8 cellular contexts compared by ENCODE assay signal in genomic region chr2:105294844-105295481, GRCh38. TPM values are rescaled to one million over a fixed set of nuclear protein-coding genes. Genes with fewer than 3 reads are reported as not detected.
A peak's percentile ranks its signal among the peaks of the same experiment; 100 is the strongest.
DNase-seq lines count a peak whose midpoint lies in the region; ATAC-seq and TF ChIP-seq lines count a peak whose summit lies in the region.

No MANE protein-coding gene starts in this region.

- peak overlapping the region; percentile 45 for H3K9ac ChIP-seq in NT2/D1 (ENCODE audit: insufficient read length, low read depth)

- TF ChIP-seq CTCF in MCF 10A (IDR thresholded peaks at IDR 0.05; ENCODE audit: unreplicated experiment), result peak; percentile 48
- TF ChIP-seq CTCF in stomach (IDR thresholded peaks at IDR 0.05), result peak in 5 of 7 experiments; percentile 15 to 60 (median 40)

- H3K4me1 ChIP-seq in NT2/D1 (ENCODE audit: insufficient read depth, insufficient read length), result no peaks in the 10 kb centered on the region
- H3K4me1 ChIP-seq in stomach, result peaks cover 12 to 36% (median 27%) of the 10 kb centered on the region in 4 donors

- intact Hi-C loops in MCF 10A (cut with micrococcal nuclease), result loop anchor here (1.0 kb wide), 2 partner anchors 181 to 226 kb away; no protein-coding TSS in a partner anchor
- intact Hi-C loops in stomach (cut with DNase I; ENCODE audit: low total_unique reads), result no loop called here

- peaks cover 14% of the 10 kb centered on the region for H3K4me1 Mint-ChIP-seq in MCF 10A (ENCODE audit: insufficient read depth, unreplicated experiment)

- no peak overlapping the region for H3K4me3 Mint-ChIP-seq in MCF 10A (ENCODE audit: unreplicated experiment)

- no peak for TF ChIP-seq EP300 in stomach (IDR thresholded peaks at IDR 0.05)

- H3K27ac Mint-ChIP-seq in MCF 10A (ENCODE audit: low read depth, unreplicated experiment), result no peak overlapping the region

- ATAC-seq in HG02623 (IDR thresholded peaks at IDR 0.05; ENCODE audit: unreplicated experiment), result peak; percentile 53
- ATAC-seq in HG02981 (IDR thresholded peaks at IDR 0.05; ENCODE audit: unreplicated experiment), result no peak

- H3K36me3 ChIP-seq in NT2/D1 (ENCODE audit: insufficient read depth, insufficient read length, low read length), result peaks cover 29% of the 10 kb centered on the region
- H3K36me3 ChIP-seq in stomach, result peaks cover 25 to 92% (median 83%) of the 10 kb centered on the region in 4 donors

- 25 to 29% (median 28%) methylated on average over 5 of the region's 5 CpGs for WGBS in stomach, 5 donors

- no peaks in the 10 kb centered on the region for H3K27me3 Mint-ChIP-seq in MCF 10A (ENCODE audit: insufficient read depth, unreplicated experiment)

- peak overlapping the region; percentile 71 to 97 (median 80) for H3K27ac ChIP-seq in stomach

- H3K9me3 ChIP-seq in NT2/D1 (ENCODE audit: insufficient read depth, low read length) (no peaks in the 10 kb centered on the region), stomach (no peaks in the 10 kb centered on the region)

- no TSS peak for BruUV-seq in MCF 10A (replicated peaks; lab: Mats Ljungman, UMichigan)

- DNase-seq in DMS79 treated with DMSO at 0.1 percent for 48 hours (lab: John Stamatoyannopoulos, UW), result peak; percentile 6
- no peak for DNase-seq in DMS79 (lab: John Stamatoyannopoulos, UW)
- DNase-seq in NT2/D1 (ENCODE audit: low read depth, low spot score), result peak; percentile 74
- peak; percentile 60 for DNase-seq in MCF 10A (ENCODE audit: unreplicated experiment)
- peak; percentile 82 for DNase-seq in iris pigment epithelial cell (ENCODE audit: low read depth)
- peak; percentile 72 for DNase-seq in stomach

- POLR2A ChIA-PET in MCF 10A (lab: Yijun Ruan, JAX), result interaction anchor here (0.7 kb wide), 1 partner anchor 11 kb away, joined by 3 read pairs; no protein-coding TSS in a partner anchor

- no peaks in the 10 kb centered on the region for H3K9me3 Mint-ChIP-seq in MCF 10A (ENCODE audit: unreplicated experiment)

- CTCF ChIA-PET in MCF 10A (lab: Yijun Ruan, JAX), result interaction anchor here (0.5 to 4.0 kb wide), 26 partner anchors 11 to 419 kb away, joined by 3 to 31 read pairs (median 3); no protein-coding TSS in a partner anchor

- no peak for TF ChIP-seq POLR2A in stomach (IDR thresholded peaks at IDR 0.05)

- no peaks in the 10 kb centered on the region for H3K27me3 ChIP-seq in NT2/D1 (ENCODE audit: insufficient read depth, insufficient read length)
- no peaks in the 10 kb centered on the region for H3K27me3 ChIP-seq in stomach

- H3K4me3 ChIP-seq in NT2/D1 (ENCODE audit: insufficient read length, low read depth) (no peak overlapping the region), stomach (no peak overlapping the region)

- peaks cover 59% of the 10 kb centered on the region for H3K36me3 Mint-ChIP-seq in MCF 10A (ENCODE audit: insufficient read depth, unreplicated experiment)

RNA-seq across cellular contexts. Expression of gene TGFBRAP1, which starts 34.6 kb away (rescaled TPM):
- total RNA-seq in MCF 10A (2022), result 16.8 and 19.3 TPM in 2 replicates
- total RNA-seq in stomach, result 10 to 100 TPM; 13.4 to 35.7 (median 28.1) TPM
- 10 to 100 TPM in 1 of 3 donors, 1 to 10 TPM in 2; 4.9 to 11.6 (median 8.3) TPM for polyA plus RNA-seq in stomach

RNA-seq across cellular contexts. Expression of gene C2orf49, which starts 42.4 kb away (rescaled TPM):
- total RNA-seq in MCF 10A (2022), result 24.2 and 24.5 TPM in 2 replicates
- 10 to 100 TPM; 10.5 to 22.0 (median 11.3) TPM for total RNA-seq in stomach
- polyA plus RNA-seq in stomach, result 10 to 100 TPM in 1 of 3 donors, 1 to 10 TPM in 2; 6.3 to 11.2 (median 7.0) TPM

RNA-seq across cellular contexts. Expression of gene GPR45, which starts 53.4 kb away (rescaled TPM):
- total RNA-seq in MCF 10A (2022) (not detected in 2 replicates), stomach (not detected)
- not detected for polyA plus RNA-seq in stomach
